Comparison of ENCODE assay signal across 1 cellular context in genomic region chr17:80889231-80889896, GRCh38.
TF ChIP-seq lines count a peak whose summit lies in the region.

No MANE protein-coding gene starts in this region.

TF ChIP-seq in HCT116, 20 proteins besides CTCF, POLR2A, EP300 and RAD21:
- TF ChIP-seq REST (IDR thresholded peaks at IDR 0.05; ENCODE audit: low read depth) (no peak), SIN3A (IDR thresholded peaks at IDR 0.05; ENCODE audit: low read depth) (no peak), ZBTB33 (IDR thresholded peaks at IDR 0.05; ENCODE audit: extremely low read depth, insufficient replicate concordance, low read length) (no peak), EZH2phosphoT487 (IDR thresholded peaks at IDR 0.05; ENCODE audit: borderline replicate concordance) (no peak), FOSL1 (IDR thresholded peaks at IDR 0.05; ENCODE audit: low read depth) (no peak), SRF (IDR thresholded peaks at IDR 0.05; ENCODE audit: low read depth) (no peak), TCF7L2 (IDR thresholded peaks at IDR 0.05; ENCODE audit: borderline replicate concordance, extremely low read depth, insufficient read depth, insufficient read length) (no peak), SP1 (IDR thresholded peaks at IDR 0.05; ENCODE audit: low read depth) (no peak), JUND (IDR thresholded peaks at IDR 0.05) (no peak), MAX (IDR thresholded peaks at IDR 0.05) (no peak), CEBPB (IDR thresholded peaks at IDR 0.05; ENCODE audit: low read depth) (no peak), CBX3 (IDR thresholded peaks at IDR 0.05; ENCODE audit: low read depth) (no peak), EGR1 (IDR thresholded peaks at IDR 0.05; ENCODE audit: low read depth) (no peak), ELF1 (IDR thresholded peaks at IDR 0.05; ENCODE audit: borderline replicate concordance, low read depth) (no peak), EZH2 (IDR thresholded peaks at IDR 0.05) (no peak)
- TF ChIP-seq, protein P1, sequence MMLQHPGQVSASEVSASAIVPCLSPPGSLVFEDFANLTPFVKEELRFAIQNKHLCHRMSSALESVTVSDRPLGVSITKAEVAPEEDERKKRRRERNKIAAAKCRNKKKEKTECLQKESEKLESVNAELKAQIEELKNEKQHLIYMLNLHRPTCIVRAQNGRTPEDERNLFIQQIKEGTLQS (IDR thresholded peaks at IDR 0.05) = no peak
